ENCODE assay signal across 25 cellular contexts in genomic region chr5:138038826-138039225, GRCh38. TPM values are rescaled to one million over a fixed set of nuclear protein-coding genes. Genes with fewer than 3 reads are reported as not detected.
"Had no signal": no experiment of that assay in that cellular context is flagged by ENCODE, and none has a peak within 500 bp of the region (broad histone marks: within the 10 kb centered on the region; RNA-seq: fewer than 3 reads in every experiment).

No MANE protein-coding gene starts in this region.

- DNase-seq: activated CD4-positive, alpha-beta memory T cell treated with anti-CD3 and anti-CD28 coated beads for 36 hours; activated CD4-positive, alpha-beta T cell treated with anti-CD3 and anti-CD28 coated beads for 4 hours; activated CD4-positive, CD25-positive, alpha-beta regulatory T cell; activated effector memory CD4-positive, alpha-beta T cell treated with anti-CD3 and anti-CD28 coated beads, Interleukin-2, amount 50 U/mL, for 16 hours; activated naive CD4-positive, alpha-beta T cell treated with anti-CD3 and anti-CD28 coated beads, Interleukin-2, amount 10 ng/mL, durations not matched to agents 7 days and 5 days; effector memory CD8-positive, alpha-beta T cell; heart right ventricle; kidney; lower lobe of right lung; naive thymus-derived CD8-positive, alpha-beta T cell; retina; stimulated activated CD4-positive, alpha-beta T cell treated with anti-CD3 and anti-CD28 coated beads, Interleukin-2, amount 100 ng/mL, for 48 hours; stimulated activated naive CD4-positive, alpha-beta T cell; T1000; trophoblast cell; uterus had no signal

- H3K4me2 ChIP-seq: neural progenitor cell had no signal

- FAIRE-seq: endothelial cell of umbilical vein, kidney had no signal

- ATAC-seq: effector memory CD8-positive, alpha-beta T cell; esophagus mucosa; gastroesophageal sphincter; heart right ventricle; left lobe of liver; lower lobe of right lung; naive thymus-derived CD8-positive, alpha-beta T cell had no signal

- H3K9ac ChIP-seq: neural progenitor cell had no signal

- H3K4me1 ChIP-seq: uterus had no signal

- H3K36me3 ChIP-seq: cardiac muscle cell, gastroesophageal sphincter, heart right ventricle, lower lobe of right lung, neural progenitor cell, uterus had no signal

- H2AFZ ChIP-seq: neural progenitor cell had no signal

- H3K9me3 ChIP-seq: gastroesophageal sphincter, heart right ventricle, lower lobe of right lung, uterus had no signal

- H3K27me3 ChIP-seq: cardiac muscle cell, gastroesophageal sphincter, heart right ventricle, neural progenitor cell, uterus had no signal

- H3K4me3 ChIP-seq: cardiac muscle cell, gastroesophageal sphincter, heart right ventricle, lower lobe of right lung, neural progenitor cell, uterus had no signal

- H3K27ac ChIP-seq: cardiac muscle cell, heart right ventricle, lower lobe of right lung, neural progenitor cell, uterus had no signal

RNA-seq across cellular contexts. Expression of gene WNT8A, which starts 45.0 kb away (rescaled TPM):
- total RNA-seq: activated CD4-positive, alpha-beta memory T cell treated with anti-CD3 and anti-CD28 coated beads for 36 hours; cardiac muscle cell; dermis microvascular lymphatic vessel endothelial cell; endothelial cell of umbilical vein; esophagus mucosa; gastroesophageal sphincter; heart right ventricle; kidney; left lobe of liver; lower lobe of right lung; naive thymus-derived CD8-positive, alpha-beta T cell; omental fat pad; posterior vena cava; uterus had no signal
- polyA plus RNA-seq: cardiac muscle cell; endothelial cell of umbilical vein; heart right ventricle; naive thymus-derived CD8-positive, alpha-beta T cell had no signal
